In genomic region chr5:79535477-79536192, GRCh38 we compare ENCODE assay signal across 1 cellular context.
TF ChIP-seq lines count a peak whose summit lies in the region.

No MANE protein-coding gene starts in this region.

TF ChIP-seq in HepG2, 621 proteins besides CTCF, POLR2A, EP300 and RAD21 (continued from another document and continues in another):
- TF ChIP-seq ZNF496 (CRISPR knock-in tag; IDR thresholded peaks at IDR 0.05; ENCODE audit: insufficient replicate concordance): no peak
- TF ChIP-seq, protein P1, sequence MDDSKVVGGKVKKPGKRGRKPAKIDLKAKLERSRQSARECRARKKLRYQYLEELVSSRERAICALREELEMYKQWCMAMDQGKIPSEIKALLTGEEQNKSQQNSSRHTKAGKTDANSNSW (CRISPR knock-in tag; IDR thresholded peaks at IDR 0.05; ENCODE audit: borderline replicate concordance): no peak
- no peak for TF ChIP-seq FUBP1 (CRISPR knock-in tag; IDR thresholded peaks at IDR 0.05; ENCODE audit: borderline replicate concordance)
- TF ChIP-seq ZNF576 (CRISPR knock-in tag; IDR thresholded peaks at IDR 0.05): no peak
- no peak for TF ChIP-seq ZNF780A (CRISPR knock-in tag; IDR thresholded peaks at IDR 0.05)
- no peak for TF ChIP-seq ZNF468 (CRISPR knock-in tag; IDR thresholded peaks at IDR 0.05)
- TF ChIP-seq MLX (CRISPR knock-in tag; IDR thresholded peaks at IDR 0.05): no peak; the same call in 1 of the 2 replicates
- no peak for TF ChIP-seq ZNF407 (CRISPR knock-in tag; IDR thresholded peaks at IDR 0.05; ENCODE audit: not compliant biosample characterization)
- peak; percentile 85 for TF ChIP-seq FOXP4 (CRISPR knock-in tag; IDR thresholded peaks at IDR 0.05)
- TF ChIP-seq ZNF337 (CRISPR knock-in tag; IDR thresholded peaks at IDR 0.05; ENCODE audit: borderline replicate concordance, low read depth): no peak
- peak; percentile 37; the same call in 1 of the 2 replicates for TF ChIP-seq KAT8 (CRISPR knock-in tag; IDR thresholded peaks at IDR 0.05)
- TF ChIP-seq, protein P2, sequence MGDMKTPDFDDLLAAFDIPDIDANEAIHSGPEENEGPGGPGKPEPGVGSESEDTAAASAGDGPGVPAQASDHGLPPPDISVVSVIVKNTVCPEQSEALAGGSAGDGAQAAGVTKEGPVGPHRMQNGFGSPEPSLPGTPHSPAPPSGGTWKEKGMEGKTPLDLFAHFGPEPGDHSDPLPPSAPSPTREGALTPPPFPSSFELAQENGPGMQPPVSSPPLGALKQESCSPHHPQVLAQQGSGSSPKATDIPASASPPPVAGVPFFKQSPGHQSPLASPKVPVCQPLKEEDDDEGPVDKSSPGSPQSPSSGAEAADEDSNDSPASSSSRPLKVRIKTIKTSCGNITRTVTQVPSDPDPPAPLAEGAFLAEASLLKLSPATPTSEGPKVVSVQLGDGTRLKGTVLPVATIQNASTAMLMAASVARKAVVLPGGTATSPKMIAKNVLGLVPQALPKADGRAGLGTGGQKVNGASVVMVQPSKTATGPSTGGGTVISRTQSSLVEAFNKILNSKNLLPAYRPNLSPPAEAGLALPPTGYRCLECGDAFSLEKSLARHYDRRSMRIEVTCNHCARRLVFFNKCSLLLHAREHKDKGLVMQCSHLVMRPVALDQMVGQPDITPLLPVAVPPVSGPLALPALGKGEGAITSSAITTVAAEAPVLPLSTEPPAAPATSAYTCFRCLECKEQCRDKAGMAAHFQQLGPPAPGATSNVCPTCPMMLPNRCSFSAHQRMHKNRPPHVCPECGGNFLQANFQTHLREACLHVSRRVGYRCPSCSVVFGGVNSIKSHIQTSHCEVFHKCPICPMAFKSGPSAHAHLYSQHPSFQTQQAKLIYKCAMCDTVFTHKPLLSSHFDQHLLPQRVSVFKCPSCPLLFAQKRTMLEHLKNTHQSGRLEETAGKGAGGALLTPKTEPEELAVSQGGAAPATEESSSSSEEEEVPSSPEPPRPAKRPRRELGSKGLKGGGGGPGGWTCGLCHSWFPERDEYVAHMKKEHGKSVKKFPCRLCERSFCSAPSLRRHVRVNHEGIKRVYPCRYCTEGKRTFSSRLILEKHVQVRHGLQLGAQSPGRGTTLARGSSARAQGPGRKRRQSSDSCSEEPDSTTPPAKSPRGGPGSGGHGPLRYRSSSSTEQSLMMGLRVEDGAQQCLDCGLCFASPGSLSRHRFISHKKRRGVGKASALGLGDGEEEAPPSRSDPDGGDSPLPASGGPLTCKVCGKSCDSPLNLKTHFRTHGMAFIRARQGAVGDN (CRISPR knock-in tag; IDR thresholded peaks at IDR 0.05): no peak
- TF ChIP-seq HNF4G (IDR thresholded peaks at IDR 0.05; ENCODE audit: borderline replicate concordance, low read depth, low read length): peak; percentile 84
- TF ChIP-seq HNF4G (CRISPR knock-in tag; IDR thresholded peaks at IDR 0.05; ENCODE audit: borderline replicate concordance, low read depth): 0 out of 2 replicates have a peak, but pooled peaks have one; percentile 65
- TF ChIP-seq SOX5 (CRISPR knock-in tag; IDR thresholded peaks at IDR 0.05; ENCODE audit: borderline replicate concordance): peak; percentile 70; the same call in 1 of the 2 replicates
- TF ChIP-seq GATA4 (IDR thresholded peaks at IDR 0.05; ENCODE audit: borderline replicate concordance, low read depth): no peak
- TF ChIP-seq ZNF879 (CRISPR knock-in tag; IDR thresholded peaks at IDR 0.05): no peak
- no peak for TF ChIP-seq ZNF678 (CRISPR knock-in tag; IDR thresholded peaks at IDR 0.05)
- TF ChIP-seq ZKSCAN1 (IDR thresholded peaks at IDR 0.05; ENCODE audit: low read length): no peak; the same call in 1 of the 2 replicates
- TF ChIP-seq ARID5B (CRISPR knock-in tag; IDR thresholded peaks at IDR 0.05): peak; percentile 94
- no peak for TF ChIP-seq ZNF180 (CRISPR knock-in tag; IDR thresholded peaks at IDR 0.05; ENCODE audit: borderline replicate concordance, low read depth)
- no peak for TF ChIP-seq TCF12 (IDR thresholded peaks at IDR 0.05)
- TF ChIP-seq TCF12 (CRISPR knock-in tag; IDR thresholded peaks at IDR 0.05): no peak
- TF ChIP-seq ZNF737 (CRISPR knock-in tag; IDR thresholded peaks at IDR 0.05; ENCODE audit: borderline replicate concordance): no peak
- 0 out of 2 replicates have a peak, but pooled peaks have one; percentile 0 for TF ChIP-seq CEBPB (IDR thresholded peaks at IDR 0.05; ENCODE audit: borderline replicate concordance, low read depth, low read length)
- no peak for TF ChIP-seq HNRNPUL1 (IDR thresholded peaks at IDR 0.05; ENCODE audit: low read depth, low read length)
- TF ChIP-seq EED (CRISPR knock-in tag; IDR thresholded peaks at IDR 0.05): no peak
- no peak for TF ChIP-seq ZNF510 (CRISPR knock-in tag; IDR thresholded peaks at IDR 0.05; ENCODE audit: low read depth)
- no peak for TF ChIP-seq ZNF432 (CRISPR knock-in tag; IDR thresholded peaks at IDR 0.05; ENCODE audit: borderline replicate concordance)
- no peak for TF ChIP-seq GLI4 (CRISPR knock-in tag; IDR thresholded peaks at IDR 0.05; ENCODE audit: borderline replicate concordance)
- TF ChIP-seq DPF2 (CRISPR knock-in tag; IDR thresholded peaks at IDR 0.05; ENCODE audit: borderline replicate concordance, low read depth): peak; percentile 52; the same call in 1 of the 2 replicates
- TF ChIP-seq, protein P3, sequence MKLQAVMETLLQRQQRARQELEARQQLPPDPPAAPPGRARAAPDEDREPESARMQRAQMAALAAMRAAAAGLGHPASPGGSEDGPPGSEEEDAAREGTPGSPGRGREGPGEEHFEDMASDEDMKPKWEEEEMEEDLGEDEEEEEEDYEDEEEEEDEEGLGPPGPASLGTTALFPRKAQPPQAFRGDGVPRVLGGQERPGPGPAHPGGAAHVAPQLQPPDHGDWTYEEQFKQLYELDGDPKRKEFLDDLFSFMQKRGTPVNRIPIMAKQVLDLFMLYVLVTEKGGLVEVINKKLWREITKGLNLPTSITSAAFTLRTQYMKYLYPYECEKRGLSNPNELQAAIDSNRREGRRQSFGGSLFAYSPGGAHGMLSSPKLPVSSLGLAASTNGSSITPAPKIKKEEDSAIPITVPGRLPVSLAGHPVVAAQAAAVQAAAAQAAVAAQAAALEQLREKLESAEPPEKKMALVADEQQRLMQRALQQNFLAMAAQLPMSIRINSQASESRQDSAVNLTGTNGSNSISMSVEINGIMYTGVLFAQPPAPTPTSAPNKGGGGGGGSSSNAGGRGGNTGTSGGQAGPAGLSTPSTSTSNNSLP (IDR thresholded peaks at IDR 0.05; ENCODE audit: low read depth, low read length): peak; percentile 96
- no peak for TF ChIP-seq ZNF781 (CRISPR knock-in tag; IDR thresholded peaks at IDR 0.05; ENCODE audit: borderline replicate concordance, not compliant biosample characterization)
